Comparison of ENCODE assay signal across 35 cellular contexts in the genomic region with DNA sequence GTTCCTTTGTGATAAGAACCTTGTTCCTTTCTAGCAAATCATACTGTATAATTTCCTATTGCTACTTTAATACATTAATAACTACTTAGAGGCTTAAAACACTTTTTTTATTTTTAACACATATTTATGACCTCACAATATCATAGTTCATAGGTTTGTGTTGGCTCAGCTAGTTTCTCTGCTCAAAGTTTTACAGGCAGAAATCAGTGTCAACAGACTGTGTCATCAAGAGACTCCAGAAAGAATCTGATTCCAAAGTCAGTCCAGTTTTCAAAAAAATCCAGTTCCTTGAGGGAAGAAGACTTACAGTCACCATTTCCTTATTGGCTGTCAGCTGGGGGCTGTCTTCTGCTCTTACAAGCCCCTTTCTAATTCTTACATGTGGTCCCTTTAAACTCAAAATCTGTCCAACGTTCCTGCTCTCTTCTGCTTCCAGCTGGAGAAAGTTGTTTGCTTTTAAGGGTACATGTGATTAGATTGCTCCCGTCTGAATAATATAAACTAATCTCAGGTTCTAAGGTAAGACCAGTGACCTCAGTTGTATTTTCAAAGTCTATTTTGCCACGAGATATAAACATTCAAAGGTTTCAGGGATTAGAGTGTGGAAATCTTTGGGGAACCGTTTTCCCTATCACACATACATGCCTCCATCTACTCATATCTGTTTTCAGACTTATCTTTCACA.
"Had no signal": no experiment of that assay in that cellular context is flagged by ENCODE, and none has a peak within 500 bp of the region (broad histone marks: within the 10 kb centered on the region; RNA-seq: fewer than 3 reads in every experiment).

No MANE protein-coding gene starts in this region.

- ATAC-seq: activated CD8-positive, alpha-beta T cell treated with anti-CD3 and anti-CD28 coated beads for 36 hours; activated naive CD4-positive, alpha-beta T cell treated with anti-CD3 and anti-CD28 coated beads, Interleukin-2, amount 50 U/mL, for 72 hours; activated T-cell treated with anti-CD3 and anti-CD28 coated beads, Interleukin-2, amount 50 U/mL, for 4 hours; activated T-cell treated with anti-CD3 and anti-CD28 coated beads, Interleukin-2, amount 50 U/mL, for 72 hours; activated T-helper 17 cell treated with anti-CD3 and anti-CD28 coated beads, Interleukin-2, amount 50 U/mL, for 72 hours; body of pancreas had no signal

- H3K9me3 Mint-ChIP-seq: activated CD4-positive, alpha-beta T cell treated with anti-CD3 and anti-CD28 coated beads, Interleukin-2, amount 10 ng/mL, durations not matched to agents 24 days and 14 days; T-helper 1 cell treated with Interleukin-12 subunit alpha and Interleukin-12 subunit beta and Interleukin-4 antibody, amounts not matched to agents 30 μg/mL and 1 μg/mL, for 36 hours had no signal

- H3K27ac Mint-ChIP-seq: activated B cell treated with CpG ODN at 0.5 μM for 24 hours; activated CD4-positive, alpha-beta memory T cell treated with anti-CD3 and anti-CD28 coated beads for 36 hours; activated CD4-positive, alpha-beta T cell treated with anti-CD3 and anti-CD28 coated beads, Interleukin-2, amount 10 ng/mL, durations not matched to agents 24 days and 14 days; activated CD8-positive, alpha-beta T cell treated with anti-CD3 and anti-CD28 coated beads for 36 hours; activated naive CD4-positive, alpha-beta T cell treated with anti-CD3 and anti-CD28 coated beads for 36 hours; activated naive CD4-positive, alpha-beta T cell treated with anti-CD3 and anti-CD28 coated beads, Interleukin-2, amount 50 U/mL, for 72 hours; activated naive CD8-positive, alpha-beta T cell treated with anti-CD3 and anti-CD28 coated beads for 36 hours; activated T-cell treated with anti-CD3 and anti-CD28 coated beads, Interleukin-2, amount 50 U/mL, for 72 hours; activated T-helper 1 cell treated with anti-CD3 and anti-CD28 coated beads, Interleukin-12 subunit alpha, Interleukin-12 subunit beta, Interleukin-2, Interleukin-4 antibody, amounts not matched to agents 30 ng/mL and 10 ng/mL and 1 ng/mL, durations not matched to agents 14 hours and 24 hours and 36 hours; activated T-helper 17 cell treated with anti-CD3 and anti-CD28 coated beads, Interleukin-2, amount 50 U/mL, for 72 hours; T-helper 1 cell treated with Interleukin-12 subunit alpha and Interleukin-12 subunit beta and Interleukin-4 antibody, amounts not matched to agents 30 μg/mL and 1 μg/mL, for 36 hours; T-helper 2 cell treated with Interferon-gamma antibody and Interleukin-4, amounts not matched to agents 5 μg/mL and 100 μg/mL, for 36 hours had no signal

- H3K27me3 ChIP-seq: adrenal gland, body of pancreas, brain microvascular endothelial cell, breast epithelium had no signal

- H3K4me3 Mint-ChIP-seq: activated B cell treated with CpG ODN at 0.5 μM for 24 hours; activated CD4-positive, alpha-beta memory T cell treated with anti-CD3 and anti-CD28 coated beads for 36 hours; activated CD4-positive, alpha-beta T cell treated with anti-CD3 and anti-CD28 coated beads, Interleukin-2, amount 10 ng/mL, durations not matched to agents 24 days and 14 days; activated CD8-positive, alpha-beta T cell treated with anti-CD3 and anti-CD28 coated beads for 36 hours; activated naive CD4-positive, alpha-beta T cell treated with anti-CD3 and anti-CD28 coated beads for 36 hours; activated naive CD8-positive, alpha-beta T cell treated with anti-CD3 and anti-CD28 coated beads for 36 hours; activated T-cell treated with anti-CD3 and anti-CD28 coated beads, Interleukin-2, amount 50 U/mL, for 4 hours; activated T-cell treated with anti-CD3 and anti-CD28 coated beads, Interleukin-2, amount 50 U/mL, for 72 hours; activated T-helper 1 cell treated with anti-CD3 and anti-CD28 coated beads, Interleukin-12 subunit alpha, Interleukin-12 subunit beta, Interleukin-2, Interleukin-4 antibody, amounts not matched to agents 30 ng/mL and 10 ng/mL and 1 ng/mL, durations not matched to agents 14 hours and 24 hours and 36 hours; activated T-helper 17 cell treated with anti-CD3 and anti-CD28 coated beads, Interleukin-2, amount 50 U/mL, for 72 hours; T-helper 1 cell treated with Interleukin-12 subunit alpha and Interleukin-12 subunit beta and Interleukin-4 antibody, amounts not matched to agents 30 μg/mL and 1 μg/mL, for 36 hours; T-helper 2 cell treated with Interferon-gamma antibody and Interleukin-4, amounts not matched to agents 5 μg/mL and 100 μg/mL, for 36 hours had no signal

- H3K27ac ChIP-seq: adrenal gland, body of pancreas, brain microvascular endothelial cell, breast epithelium, VCaP had no signal

- DNase-seq: activated B cell treated with CpG ODN at 0.5 μM for 24 hours; activated CD4-positive, alpha-beta memory T cell treated with anti-CD3 and anti-CD28 coated beads for 36 hours; activated CD4-positive, alpha-beta T cell treated with anti-CD3 and anti-CD28 coated beads for 4 hours; activated CD4-positive, alpha-beta T cell treated with anti-CD3 and anti-CD28 coated beads, Interleukin-2, amount 10 ng/mL, durations not matched to agents 24 days and 14 days; activated CD4-positive, alpha-beta T cell treated with anti-CD3 and anti-CD28 coated beads, Interleukin-2, amount 50 U/mL, for 1 hour; activated CD4-positive, alpha-beta T cell treated with anti-CD3 and anti-CD28 coated beads, Interleukin-2, amount 50 U/mL, for 4 hours; activated CD4-positive, CD25-positive, alpha-beta regulatory T cell treated with anti-CD3 and anti-CD28 coated beads, Interleukin-2, amount 50 U/mL, for 72 hours; activated CD8-positive, alpha-beta memory T cell treated with anti-CD3 and anti-CD28 coated beads, Interleukin-2, amount 50 U/mL, for 4 hours; activated CD8-positive, alpha-beta T cell treated with anti-CD3 and anti-CD28 coated beads for 36 hours; activated effector memory CD4-positive, alpha-beta T cell treated with anti-CD3 and anti-CD28 coated beads, Interleukin-2, amount 50 U/mL, for 16 hours; activated gamma-delta T cell treated with Interleukin-2 at 50 U/mL for 16 hours; activated naive CD4-positive, alpha-beta T cell; activated naive CD4-positive, alpha-beta T cell treated with anti-CD3 and anti-CD28 coated beads for 36 hours; activated naive CD4-positive, alpha-beta T cell treated with anti-CD3 and anti-CD28 coated beads, Interleukin-2, amount 50 U/mL, for 16 hours; activated naive CD8-positive, alpha-beta T cell treated with anti-CD3 and anti-CD28 coated beads for 36 hours; activated T-cell treated with anti-CD3 and anti-CD28 coated beads for 4 hours; activated T-cell treated with anti-CD3 and anti-CD28 coated beads, Interleukin-2, amount 50 U/mL, for 1 hour; activated T-cell treated with anti-CD3 and anti-CD28 coated beads, Interleukin-2, amount 50 U/mL, for 4 hours; activated T-cell treated with anti-CD3 and anti-CD28 coated beads, Interleukin-2, amount 50 U/mL, for 72 hours; adrenal gland; amniotic stem cell; aorta; body of pancreas; brain microvascular endothelial cell; central memory CD4-positive, alpha-beta T cell; T-helper 1 cell; T-helper 2 cell; T-helper 9 cell had no signal

- H3K36me3 Mint-ChIP-seq: activated CD4-positive, alpha-beta memory T cell treated with anti-CD3 and anti-CD28 coated beads for 36 hours; activated naive CD4-positive, alpha-beta T cell treated with anti-CD3 and anti-CD28 coated beads, Interleukin-2, amount 50 U/mL, for 72 hours; activated naive CD8-positive, alpha-beta T cell treated with anti-CD3 and anti-CD28 coated beads for 36 hours had no signal

- H3K4me1 Mint-ChIP-seq: activated B cell treated with CpG ODN at 0.5 μM for 24 hours; activated CD4-positive, alpha-beta T cell treated with anti-CD3 and anti-CD28 coated beads, Interleukin-2, amount 10 ng/mL, durations not matched to agents 24 days and 14 days; activated naive CD8-positive, alpha-beta T cell treated with anti-CD3 and anti-CD28 coated beads for 36 hours; activated T-helper 17 cell treated with anti-CD3 and anti-CD28 coated beads, Interleukin-2, amount 50 U/mL, for 72 hours had no signal

- H3K4me1 ChIP-seq: adrenal gland, body of pancreas, breast epithelium had no signal

- H3K27me3 Mint-ChIP-seq: activated B cell treated with CpG ODN at 0.5 μM for 24 hours; activated CD4-positive, alpha-beta memory T cell treated with anti-CD3 and anti-CD28 coated beads for 36 hours; activated CD4-positive, alpha-beta T cell treated with anti-CD3 and anti-CD28 coated beads, Interleukin-2, amount 10 ng/mL, durations not matched to agents 24 days and 14 days; activated CD8-positive, alpha-beta T cell treated with anti-CD3 and anti-CD28 coated beads for 36 hours; activated naive CD8-positive, alpha-beta T cell treated with anti-CD3 and anti-CD28 coated beads for 36 hours; activated T-helper 17 cell treated with anti-CD3 and anti-CD28 coated beads, Interleukin-2, amount 50 U/mL, for 72 hours had no signal

- H3K36me3 ChIP-seq: adrenal gland, brain microvascular endothelial cell, breast epithelium had no signal

- H3K9me3 ChIP-seq: adrenal gland, body of pancreas, breast epithelium had no signal

- H3K4me3 ChIP-seq: adrenal gland, body of pancreas, breast epithelium had no signal
